In the genomic region with DNA sequence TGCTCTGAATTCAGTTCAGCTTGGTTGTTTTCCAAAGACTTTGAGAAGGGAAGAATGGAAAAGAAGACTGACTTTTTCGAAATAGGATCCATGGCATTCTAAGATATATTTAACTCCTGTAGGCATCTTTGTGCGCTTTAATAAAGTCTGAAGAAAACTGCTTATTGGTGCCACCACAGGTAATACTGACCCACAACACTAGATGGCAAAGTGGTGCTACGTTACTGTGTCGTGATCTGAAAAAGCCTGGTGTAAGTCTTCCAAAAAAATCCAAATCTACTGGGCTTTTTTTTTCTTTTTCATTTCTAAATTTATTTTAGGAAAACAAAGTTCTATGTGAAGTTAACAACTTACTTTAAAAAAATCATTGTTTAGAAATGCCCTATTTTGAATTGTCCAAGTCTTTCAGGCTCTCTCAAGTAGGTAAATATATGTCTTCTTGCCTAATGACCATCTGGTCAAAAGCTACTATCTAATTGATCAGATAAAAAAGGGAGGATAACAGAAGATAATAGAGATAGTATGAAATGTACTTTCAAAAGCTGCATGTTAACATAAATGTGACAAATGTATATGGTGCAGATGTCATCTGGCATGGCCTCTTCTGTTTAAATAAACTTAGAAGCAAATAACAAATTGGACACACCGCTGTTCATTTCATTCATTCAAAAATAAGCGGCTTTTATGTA, we compare ENCODE assay signal across 1 cellular context.
TF ChIP-seq lines count a peak whose summit lies in the region.

No MANE protein-coding gene starts in this region.

TF ChIP-seq in K562, 482 proteins besides CTCF, POLR2A, EP300 and RAD21 (continued from another document):
- TF ChIP-seq SMAD3 (CRISPR knock-in tag; conservative IDR thresholded peaks at IDR 0.05): no peak
- peak; percentile 55 for TF ChIP-seq SMC3 (conservative IDR thresholded peaks at IDR 0.05; ENCODE audit: insufficient read depth, low read depth, low read length)
